In the genomic region with DNA sequence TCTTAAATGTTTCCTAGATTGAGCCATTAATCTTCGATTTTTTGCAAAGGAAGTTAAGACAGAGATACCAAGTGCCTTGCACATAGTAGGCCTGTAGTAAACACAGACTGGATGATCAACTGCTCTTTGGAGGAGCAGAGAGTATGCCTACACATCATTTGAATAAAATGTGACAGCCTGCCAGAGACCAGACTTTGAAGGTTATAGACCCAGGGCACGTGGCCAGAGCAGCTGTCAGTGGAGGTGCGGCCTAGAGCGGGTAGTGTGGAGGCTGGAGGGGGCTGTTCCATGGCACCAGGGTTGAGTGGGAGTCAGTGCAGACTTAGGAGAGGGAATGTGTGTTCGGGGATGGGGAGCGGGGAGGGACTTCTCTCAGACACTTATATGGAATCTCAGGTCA, we compare ENCODE assay signal across 8 cellular contexts.
DNase-seq lines count a peak whose midpoint lies in the region; ATAC-seq and TF ChIP-seq lines count a peak whose summit lies in the region.

No MANE protein-coding gene starts in this region.

- peak; percentile 32 to 59; a peak in 1 of 4 replicates for TF ChIP-seq EP300 in SK-N-SH (IDR thresholded peaks at IDR 0.05; ENCODE audit: borderline replicate concordance in 1 of 2, low read depth in 1 of 2, low read length in 1 of 2)

- H3K27me3 ChIP-seq in SK-N-SH (ENCODE audit: insufficient read depth), result no peaks in the 10 kb centered on the region
- H3K27me3 ChIP-seq in prostate gland (replicated peaks; ENCODE audit: insufficient read depth), result no peaks in the 10 kb centered on the region

- peak overlapping the region; percentile 78 for H3K9ac ChIP-seq in SK-N-SH

- TF ChIP-seq CTCF in SK-N-SH (IDR thresholded peaks at IDR 0.05), result no peak
- no peak for TF ChIP-seq CTCF in prostate gland (IDR thresholded peaks at IDR 0.05)
- TF ChIP-seq CTCF in GM10266 (IDR thresholded peaks at IDR 0.05; ENCODE audit: control insufficient read depth, insufficient read depth, low read depth, missing control alignments), result no peak
- TF ChIP-seq CTCF in GM13976 (IDR thresholded peaks at IDR 0.05; ENCODE audit: borderline replicate concordance, control extremely low read depth, extremely low read depth, insufficient read depth, missing control alignments), result no peak

- no peaks in the 10 kb centered on the region for H3K9me2 ChIP-seq in SK-N-SH

- no peak for TF ChIP-seq RAD21 in SK-N-SH (IDR thresholded peaks at IDR 0.05; ENCODE audit: low read length)

- POLR2A ChIA-PET in SK-N-SH (lab: Yijun Ruan, JAX), result no interaction called here

- in situ Hi-C loops in GM13976 (cut with MboI; ENCODE audit: low sequenced_read_pairs, unreplicated experiment), result no loop called here

- TF ChIP-seq POLR2A in prostate gland (IDR thresholded peaks at IDR 0.05), result no peak

- H3K9me3 ChIP-seq in SK-N-SH (no peaks in the 10 kb centered on the region), prostate gland (no peaks in the 10 kb centered on the region)

- 26% methylated on average over 6 of the region's 6 CpGs for WGBS in SK-N-SH (ENCODE audit: low lambda C conversion rate)
- WGBS in prostate gland, result 30% methylated on average over 6 of the region's 6 CpGs

- no peak overlapping the region for H2AFZ ChIP-seq in SK-N-SH (ENCODE audit: low read depth)

- no peak overlapping the region for H3K4me3 ChIP-seq in SK-N-SH (ENCODE audit: low read depth in 2 of 2, low read length in 1 of 2)
- no peak overlapping the region for H3K4me3 ChIP-seq in prostate gland

- intact Hi-C loops in prostate gland (cut with DNase I), result no loop called here

- peak overlapping the region; percentile 74 for H3K4me2 ChIP-seq in SK-N-SH

- H3F3A ChIP-seq in SK-N-SH (replicated peaks; ENCODE audit: insufficient read depth), result peaks cover 81% of the 10 kb centered on the region

- CTCF ChIA-PET in SK-N-SH (lab: Yijun Ruan, JAX), result no interaction called here

- ATAC-seq in GM21390 (IDR thresholded peaks at IDR 0.05; ENCODE audit: unreplicated experiment) (no peak), HG03280 (IDR thresholded peaks at IDR 0.05; ENCODE audit: unreplicated experiment) (no peak)

- peaks cover 80% of the 10 kb centered on the region for H3K79me2 ChIP-seq in SK-N-SH (ENCODE audit: insufficient read depth)

- no peaks in the 10 kb centered on the region for H3K36me3 ChIP-seq in SK-N-SH (replicated peaks in 1 of 2; ENCODE audit: control insufficient read depth in 1 of 2, insufficient read depth in 2 of 2, low read length in 1 of 2)
- H3K36me3 ChIP-seq in prostate gland, result no peaks in the 10 kb centered on the region

- H3K4me1 ChIP-seq in SK-N-SH (ENCODE audit: control insufficient read depth in 1 of 2, insufficient read depth in 2 of 2, low read depth in 1 of 2, low read length in 1 of 2) (peaks cover 49 to 81% of the 10 kb centered on the region in 2 experiments), prostate gland (replicated peaks) (peaks cover 49% of the 10 kb centered on the region)

- no peaks in the 10 kb centered on the region for H4K20me1 ChIP-seq in SK-N-SH (ENCODE audit: insufficient read depth)

- H3K27ac ChIP-seq in SK-N-SH (ENCODE audit: low read depth in 2 of 2, low read length in 1 of 2) (peak overlapping the region; percentile 67 to 99; a peak in 3 of 4 replicates), prostate gland (peak overlapping the region; percentile 77 to 91)

- peak; percentile 63 for DNase-seq in GM03348 (ENCODE audit: low spot score)
- DNase-seq in SK-N-SH, result peak; percentile 47
- DNase-seq in fibroblast of peridontal ligament (ENCODE audit: extremely low read depth), result peak; percentile 65
- no peak for DNase-seq in prostate gland (ENCODE audit: low spot score)
- no peak for DNase-seq in GM10266 (ENCODE audit: extremely low spot score)
- DNase-seq in GM13976 (ENCODE audit: low spot score), result no peak

TF ChIP-seq in SK-N-SH, 30 proteins besides CTCF, POLR2A, EP300 and RAD21:
- TF ChIP-seq CHD2 (IDR thresholded peaks at IDR 0.05; ENCODE audit: low read length, partially characterized antibody), result no peak
- TF ChIP-seq TCF12 (IDR thresholded peaks at IDR 0.05), result peak; percentile 81
- TF ChIP-seq SMC3 (IDR thresholded peaks at IDR 0.05; ENCODE audit: low read depth, low read length), result 0 out of 2 replicates have a peak, but pooled peaks have one; percentile 6
- TF ChIP-seq SIN3A (IDR thresholded peaks at IDR 0.05; ENCODE audit: borderline replicate concordance, low read depth, low read length), result peak; percentile 79
- TF ChIP-seq RXRA (IDR thresholded peaks at IDR 0.05; ENCODE audit: borderline replicate concordance, low read depth), result peak; percentile 45; the same call in 1 of the 2 replicates
- TF ChIP-seq TEAD4 (IDR thresholded peaks at IDR 0.05; ENCODE audit: borderline replicate concordance, insufficient read depth), result no peak
- TF ChIP-seq, protein P1, sequence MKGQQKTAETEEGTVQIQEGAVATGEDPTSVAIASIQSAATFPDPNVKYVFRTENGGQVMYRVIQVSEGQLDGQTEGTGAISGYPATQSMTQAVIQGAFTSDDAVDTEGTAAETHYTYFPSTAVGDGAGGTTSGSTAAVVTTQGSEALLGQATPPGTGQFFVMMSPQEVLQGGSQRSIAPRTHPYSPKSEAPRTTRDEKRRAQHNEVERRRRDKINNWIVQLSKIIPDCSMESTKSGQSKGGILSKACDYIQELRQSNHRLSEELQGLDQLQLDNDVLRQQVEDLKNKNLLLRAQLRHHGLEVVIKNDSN (IDR thresholded peaks at IDR 0.05; ENCODE audit: borderline replicate concordance, low read depth), result peak; percentile 75; the same call in 1 of the 2 replicates
- TF ChIP-seq NFIC (IDR thresholded peaks at IDR 0.05; ENCODE audit: borderline replicate concordance), result peak; percentile 78
- TF ChIP-seq, protein P2, sequence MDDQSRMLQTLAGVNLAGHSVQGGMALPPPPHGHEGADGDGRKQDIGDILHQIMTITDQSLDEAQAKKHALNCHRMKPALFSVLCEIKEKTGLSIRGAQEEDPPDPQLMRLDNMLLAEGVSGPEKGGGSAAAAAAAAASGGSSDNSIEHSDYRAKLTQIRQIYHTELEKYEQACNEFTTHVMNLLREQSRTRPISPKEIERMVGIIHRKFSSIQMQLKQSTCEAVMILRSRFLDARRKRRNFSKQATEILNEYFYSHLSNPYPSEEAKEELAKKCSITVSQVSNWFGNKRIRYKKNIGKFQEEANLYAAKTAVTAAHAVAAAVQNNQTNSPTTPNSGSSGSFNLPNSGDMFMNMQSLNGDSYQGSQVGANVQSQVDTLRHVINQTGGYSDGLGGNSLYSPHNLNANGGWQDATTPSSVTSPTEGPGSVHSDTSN (IDR thresholded peaks at IDR 0.05), result peak; percentile 88
- TF ChIP-seq, protein P3, sequence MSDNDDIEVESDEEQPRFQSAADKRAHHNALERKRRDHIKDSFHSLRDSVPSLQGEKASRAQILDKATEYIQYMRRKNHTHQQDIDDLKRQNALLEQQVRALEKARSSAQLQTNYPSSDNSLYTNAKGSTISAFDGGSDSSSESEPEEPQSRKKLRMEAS (IDR thresholded peaks at IDR 0.05; ENCODE audit: low read depth), result peak; percentile 96
- TF ChIP-seq GABPA (IDR thresholded peaks at IDR 0.05; ENCODE audit: low read depth), result no peak
- no peak; the same call in 1 of the 2 replicates for TF ChIP-seq FOSL2 (IDR thresholded peaks at IDR 0.05; ENCODE audit: borderline replicate concordance, low read depth)
- TF ChIP-seq FOXM1 (IDR thresholded peaks at IDR 0.05; ENCODE audit: low read depth), result no peak
- no peak for TF ChIP-seq FOXJ3 (CRISPR knock-in tag; IDR thresholded peaks at IDR 0.05)
- TF ChIP-seq MXI1 (IDR thresholded peaks at IDR 0.05; ENCODE audit: low read depth, low read length), result no peak; the same call in 1 of the 2 replicates
- TF ChIP-seq POLR2AphosphoS5 (IDR thresholded peaks at IDR 0.05; ENCODE audit: low read depth, low read length), result 0 out of 2 replicates have a peak, but pooled peaks have one; percentile 19
- TF ChIP-seq REST (IDR thresholded peaks at IDR 0.05; ENCODE audit: low read depth, low read length), result no peak
- no peak for TF ChIP-seq EZH2phosphoT487 (IDR thresholded peaks at IDR 0.05; ENCODE audit: borderline replicate concordance, low read depth)
- no peak for TF ChIP-seq RCOR1 (IDR thresholded peaks at IDR 0.05; ENCODE audit: low read length)
TF ChIP-seq in SK-N-SH: peak in this region for 9.

Comparison
In these comparisons a context has a peak if more than half of its experiments do, and no peak if none do; other contexts are left out.
1. DNase-seq: peak in GM03348 (single experiment), SK-N-SH (single experiment) and fibroblast of peridontal ligament (single experiment); none in prostate gland (single experiment), GM10266 (single experiment) and GM13976 (single experiment).